In genomic region chr1:151733126-151733525, GRCh38 we compare ENCODE assay signal across 28 cellular contexts. TPM values are rescaled to one million over a fixed set of nuclear protein-coding genes. Genes with fewer than 3 reads are reported as not detected.
"Had no signal": no experiment of that assay in that cellular context is flagged by ENCODE, and none has a peak within 500 bp of the region (broad histone marks: within the 10 kb centered on the region; RNA-seq: fewer than 3 reads in every experiment).

No MANE protein-coding gene starts in this region.

- H2AFZ ChIP-seq: hepatocyte, parathyroid adenoma had no signal

- H3K36me3 ChIP-seq: left ventricle myocardium inferior, right atrium auricular region, right lobe of liver, tibial nerve, uterus had no signal

- H3K27ac ChIP-seq: hepatocyte, left ventricle myocardium inferior, parathyroid adenoma, right atrium auricular region, right lobe of liver, tibial nerve, uterus had no signal

- H3K4me2 ChIP-seq: hepatocyte, smooth muscle cell had no signal

- DNase-seq: islet precursor cell; left ventricle myocardium inferior; mammary epithelial cell; mesenchymal stem cell; naive thymus-derived CD8-positive, alpha-beta T cell; occipital lobe; right lobe of liver; stimulated activated CD4-positive, alpha-beta T cell treated with anti-CD3 and anti-CD28 coated beads, Interleukin-1b, Interleukin-23, amount 100 ng/mL, for 48 hours; stimulated activated CD4-positive, alpha-beta T cell treated with anti-CD3 and anti-CD28 coated beads, Interleukin-2, amount 100 ng/mL, for 48 hours; stimulated activated CD4-positive, alpha-beta T cell treated with anti-CD3 and anti-CD28 coated beads, Interleukin-4, amount 100 ng/mL, for 4 hours; stimulated activated CD8-positive, alpha-beta memory T cell treated with anti-CD3 and anti-CD28 coated beads, Interleukin-4, amount 100 ng/mL, for 48 hours; stimulated activated naive CD4-positive, alpha-beta T cell treated with Interleukin-2 at 50 U/mL for 16 hours; stimulated activated naive CD8-positive, alpha-beta T cell treated with anti-CD3 and anti-CD28 coated beads, Interleukin-15, amount 100 ng/mL, for 72 hours; substantia nigra; uterus had no signal

- H3K9ac ChIP-seq: parathyroid adenoma had no signal

- H3K27me3 ChIP-seq: hepatocyte, right atrium auricular region, right lobe of liver, tibial nerve, uterus had no signal

- H3K9me3 ChIP-seq: right atrium auricular region, right lobe of liver, uterus had no signal

- ATAC-seq: naive thymus-derived CD8-positive, alpha-beta T cell; right lobe of liver; stimulated activated memory B cell treated with anti-CD40 and anti-IgM and Interleukin-4, amounts not matched to agents 10 μg/mL and 1 μg/mL and 100 μg/mL, for 72 hours; stimulated activated naive CD8-positive, alpha-beta T cell treated with anti-CD3 and anti-CD28 coated beads, Interleukin-15, amount 100 ng/mL, for 72 hours had no signal

- H3K4me3 ChIP-seq: hepatocyte, left ventricle myocardium inferior, right atrium auricular region, right lobe of liver, smooth muscle cell, tibial nerve, uterus had no signal

- H3K4me1 ChIP-seq: parathyroid adenoma, uterus had no signal

- H3K79me2 ChIP-seq: hepatocyte, parathyroid adenoma had no signal

RNA-seq across cellular contexts. Expression of gene RIIAD1, which starts 11.8 kb away (rescaled TPM):
- total RNA-seq: hepatocyte; kidney epithelial cell; lower leg skin; mammary epithelial cell; naive thymus-derived CD8-positive, alpha-beta T cell; osteocyte; pulmonary artery endothelial cell; renal cortical epithelial cell; right atrium auricular region; right lobe of liver; skeletal muscle tissue; smooth muscle cell; tibial nerve; ureter had no signal
- polyA plus RNA-seq: hepatocyte; mammary epithelial cell; naive thymus-derived CD8-positive, alpha-beta T cell; smooth muscle cell had no signal

RNA-seq across cellular contexts. Expression of gene CELF3, which starts 16.5 kb away (rescaled TPM):
- total RNA-seq: kidney epithelial cell; left ventricle myocardium inferior; lower leg skin; mammary epithelial cell; naive thymus-derived CD8-positive, alpha-beta T cell; osteocyte; pulmonary artery endothelial cell; renal cortical epithelial cell; right atrium auricular region; right lobe of liver; smooth muscle cell; tibial nerve; ureter had no signal
- polyA plus RNA-seq: mammary epithelial cell; naive thymus-derived CD8-positive, alpha-beta T cell; smooth muscle cell had no signal
